In genomic region chr1:60296794-60297193, GRCh38 we compare ENCODE assay signal across 34 cellular contexts.
DNase-seq lines count a peak whose midpoint lies in the region; ATAC-seq and TF ChIP-seq lines count a peak whose summit lies in the region.
"Had no signal": no experiment of that assay in that cellular context is flagged by ENCODE, and none has a peak within 500 bp of the region (broad histone marks: within the 10 kb centered on the region; RNA-seq: fewer than 3 reads in every experiment).

No MANE protein-coding gene starts in this region.

- POLR2A ChIA-PET in HEK293 (lab: Yijun Ruan, JAX): no interaction called here

- no peaks in the 10 kb centered on the region for H3K27me3 Mint-ChIP-seq in T-helper 2 cell treated with Interferon-gamma antibody and Interleukin-4, amounts not matched to agents 5 μg/mL and 100 μg/mL, for 36 hours (ENCODE audit: low read depth)
- H3K27me3 Mint-ChIP-seq: CD4-positive, alpha-beta memory T cell; CD4-positive, CD25-positive, alpha-beta regulatory T cell had no signal

- H3K27ac Mint-ChIP-seq in T-helper 2 cell treated with Interferon-gamma antibody and Interleukin-4, amounts not matched to agents 5 μg/mL and 100 μg/mL, for 36 hours: no peak overlapping the region
- H3K27ac Mint-ChIP-seq: B cell; CD14-positive monocyte; CD4-positive, alpha-beta memory T cell; CD4-positive, alpha-beta T cell; CD4-positive, CD25-positive, alpha-beta regulatory T cell; CD8-positive, alpha-beta memory T cell; CD8-positive, alpha-beta T cell had no signal

- no peaks in the 10 kb centered on the region for H3K9me3 Mint-ChIP-seq in T-helper 2 cell treated with Interferon-gamma antibody and Interleukin-4, amounts not matched to agents 5 μg/mL and 100 μg/mL, for 36 hours
- H3K9me3 Mint-ChIP-seq: CD4-positive, alpha-beta T cell had no signal

- H3K36me3 ChIP-seq in BE2C (no peaks in the 10 kb centered on the region), HEK293 (ENCODE audit: control insufficient read depth in 2 of 2, insufficient read depth in 1 of 2, low read length in 2 of 2) (no peaks in the 10 kb centered on the region), smooth muscle cell (ENCODE audit: low read depth) (no peaks in the 10 kb centered on the region), Peyer's patch (no peaks in the 10 kb centered on the region)
- H3K36me3 ChIP-seq: BLaER1; BLaER1 treated with 17β-estradiol and CSF1 and Interleukin-3, amounts not matched to agents 10 nM and 100 nM had no signal

- no peaks in the 10 kb centered on the region for H3F3A ChIP-seq in smooth muscle cell (ENCODE audit: low read depth)

- ATAC-seq in GM21528 (IDR thresholded peaks at IDR 0.05; ENCODE audit: low FRiP score, unreplicated experiment): no peak
- ATAC-seq: A549; CD8-positive, alpha-beta T cell had no signal

- H3K36me3 Mint-ChIP-seq in T-helper 2 cell treated with Interferon-gamma antibody and Interleukin-4, amounts not matched to agents 5 μg/mL and 100 μg/mL, for 36 hours (ENCODE audit: low read depth): no peaks in the 10 kb centered on the region
- H3K36me3 Mint-ChIP-seq: CD14-positive monocyte; CD4-positive, alpha-beta memory T cell; CD4-positive, CD25-positive, alpha-beta regulatory T cell; CD8-positive, alpha-beta memory T cell; CD8-positive, alpha-beta T cell had no signal

- no peak for TF ChIP-seq POLR2A in Peyer's patch (IDR thresholded peaks at IDR 0.05)

- H3K79me2 ChIP-seq in smooth muscle cell (ENCODE audit: low read depth): no peaks in the 10 kb centered on the region

- H3K4me3 Mint-ChIP-seq in T-helper 2 cell treated with Interferon-gamma antibody and Interleukin-4, amounts not matched to agents 5 μg/mL and 100 μg/mL, for 36 hours: no peak overlapping the region
- H3K4me3 Mint-ChIP-seq: B cell; CD14-positive monocyte; CD4-positive, alpha-beta memory T cell; CD4-positive, alpha-beta T cell; CD4-positive, CD25-positive, alpha-beta regulatory T cell; CD8-positive, alpha-beta memory T cell; CD8-positive, alpha-beta T cell had no signal

- H3K4me3 ChIP-seq in BE2C (ENCODE audit: low read depth, low read length) (no peak overlapping the region), HEK293 (ENCODE audit: low read depth, low read length) (no peak overlapping the region), smooth muscle cell (no peak overlapping the region), Peyer's patch (no peak overlapping the region)
- H3K4me3 ChIP-seq: A549; BLaER1; BLaER1 treated with 17β-estradiol and CSF1 and Interleukin-3, amounts not matched to agents 10 nM and 100 nM had no signal

- no peaks in the 10 kb centered on the region for H3K9me3 ChIP-seq in BE2C
- H3K9me3 ChIP-seq in HEK293 (ENCODE audit: control insufficient read depth, insufficient read depth, low read depth, low read length): no peaks in the 10 kb centered on the region
- no peaks in the 10 kb centered on the region for H3K9me3 ChIP-seq in smooth muscle cell (replicated peaks; ENCODE audit: low read depth)
- H3K9me3 ChIP-seq in Peyer's patch: no peaks in the 10 kb centered on the region
- H3K9me3 ChIP-seq: A549; BLaER1; BLaER1 treated with 17β-estradiol and CSF1 and Interleukin-3, amounts not matched to agents 10 nM and 100 nM; Caco-2 had no signal

- CTCF ChIA-PET in HEK293 (lab: Yijun Ruan, JAX): interaction anchor here (3.5 kb wide), 1 partner anchor 15 kb away, joined by 13 read pairs; no protein-coding TSS in a partner anchor

- TF ChIP-seq CTCF in BE2C (IDR thresholded peaks at IDR 0.05; ENCODE audit: low read depth, low read length) (no peak), HEK293 (tag by site-specific recombination; IDR thresholded peaks at IDR 0.05) (no peak), smooth muscle cell (IDR thresholded peaks at IDR 0.05; ENCODE audit: borderline replicate concordance, insufficient read depth, poor library complexity, severe bottlenecking) (no peak), Peyer's patch (IDR thresholded peaks at IDR 0.05) (no peak)

- WGBS in smooth muscle cell (ENCODE audit: low lambda C conversion rate): 71% methylated on average over 2 of the region's 2 CpGs

- no peak overlapping the region for H3K4me2 ChIP-seq in smooth muscle cell
- H3K4me2 ChIP-seq: A549; BLaER1; BLaER1 treated with 17β-estradiol and CSF1 and Interleukin-3, amounts not matched to agents 10 nM and 100 nM had no signal

- H3K27ac ChIP-seq in HEK293 (ENCODE audit: extremely low read depth, low read depth, low read length) (no peak overlapping the region), smooth muscle cell (ENCODE audit: low read depth) (no peak overlapping the region), Peyer's patch (no peak overlapping the region)
- H3K27ac ChIP-seq: 22Rv1; A549; BLaER1; BLaER1 treated with 17β-estradiol and CSF1 and Interleukin-3, amounts not matched to agents 10 nM and 100 nM; C4-2B had no signal

- H3K27me3 ChIP-seq in BE2C: no peaks in the 10 kb centered on the region
- H3K27me3 ChIP-seq in smooth muscle cell (ENCODE audit: low read depth): no peaks in the 10 kb centered on the region
- H3K27me3 ChIP-seq in Peyer's patch: no peaks in the 10 kb centered on the region
- H3K27me3 ChIP-seq: BLaER1; BLaER1 treated with 17β-estradiol and CSF1 and Interleukin-3, amounts not matched to agents 10 nM and 100 nM had no signal

- H3K4me1 Mint-ChIP-seq in T-helper 2 cell treated with Interferon-gamma antibody and Interleukin-4, amounts not matched to agents 5 μg/mL and 100 μg/mL, for 36 hours (ENCODE audit: low read depth): no peaks in the 10 kb centered on the region
- H3K4me1 Mint-ChIP-seq: B cell; CD14-positive monocyte; CD4-positive, alpha-beta memory T cell; CD4-positive, CD25-positive, alpha-beta regulatory T cell; CD8-positive, alpha-beta memory T cell had no signal

- H4K20me1 ChIP-seq in smooth muscle cell (ENCODE audit: low read depth): no peaks in the 10 kb centered on the region
- H4K20me1 ChIP-seq: BLaER1; BLaER1 treated with 17β-estradiol and CSF1 and Interleukin-3, amounts not matched to agents 10 nM and 100 nM had no signal

- H3K4me1 ChIP-seq in BE2C: peaks cover 6% of the 10 kb centered on the region; the same call in 1 of the 2 replicates
- H3K4me1 ChIP-seq in HEK293 (ENCODE audit: control insufficient read depth, insufficient read depth, low read length): no peaks in the 10 kb centered on the region
- no peaks in the 10 kb centered on the region for H3K4me1 ChIP-seq in smooth muscle cell (ENCODE audit: low read depth)
- no peaks in the 10 kb centered on the region for H3K4me1 ChIP-seq in Peyer's patch
- H3K4me1 ChIP-seq: A549; BLaER1; BLaER1 treated with 17β-estradiol and CSF1 and Interleukin-3, amounts not matched to agents 10 nM and 100 nM; Caco-2 had no signal

- DNase-seq in BE2C (peak; percentile 7), NCI-H82 (lab: John Stamatoyannopoulos, UW) (peak; percentile 37), NCI-H82 treated with DMSO at 0.1 percent for 48 hours (lab: John Stamatoyannopoulos, UW; ENCODE audit: unreplicated experiment) (peak; percentile 10), smooth muscle cell (lab: John Stamatoyannopoulos, UW; ENCODE audit: unreplicated experiment) (no peak), Peyer's patch (no peak)
- no peak for DNase-seq in T-helper 2 cell treated with Interferon-gamma antibody and Interleukin-4, amounts not matched to agents 5 μg/mL and 100 μg/mL, for 36 hours (ENCODE audit: low spot score)
- DNase-seq: 8988T; ACHN; AML-193; C1 segment of cervical spinal cord; Caco-2; Calu3; CD4-positive, alpha-beta memory T cell; CD4-positive, alpha-beta T cell; CD4-positive, CD25-positive, alpha-beta regulatory T cell; CD8-positive, alpha-beta memory T cell; CD8-positive, alpha-beta T cell; COR-L47; DMS 273 treated with DMSO at 0.1 percent for 48 hours; DMS153; DMS53; DMS79; DMS79 treated with DMSO at 0.1 percent for 48 hours; DND-41; EL had no signal

- no peak overlapping the region for H2AFZ ChIP-seq in smooth muscle cell (ENCODE audit: low read depth)

- no peak overlapping the region for H3K9ac ChIP-seq in smooth muscle cell (ENCODE audit: low read depth)
- H3K9ac ChIP-seq: BLaER1; BLaER1 treated with 17β-estradiol and CSF1 and Interleukin-3, amounts not matched to agents 10 nM and 100 nM had no signal

TF ChIP-seq in HEK293, 187 proteins besides CTCF, POLR2A, EP300 and RAD21:
- TF ChIP-seq ZBTB17 (tag by site-specific recombination; IDR thresholded peaks at IDR 0.05) (no peak), ZNF341 (tag by site-specific recombination; IDR thresholded peaks at IDR 0.05; ENCODE audit: low read depth) (peak; percentile 59; the same call in 1 of the 2 replicates), ZNF654 (tag by site-specific recombination; IDR thresholded peaks at IDR 0.05; ENCODE audit: low read depth) (no peak), ZNF521 (tag by site-specific recombination; IDR thresholded peaks at IDR 0.05) (no peak)

Comparison
In these comparisons a context has a peak if more than half of its experiments do, and no peak if none do; other contexts are left out.
1. DNase-seq: peak in BE2C (single experiment), NCI-H82 (single experiment) and NCI-H82 treated with DMSO at 0.1 percent for 48 hours (single experiment); none in T-helper 2 cell treated with Interferon-gamma antibody and Interleukin-4, amounts not matched to agents 5 μg/mL and 100 μg/mL, for 36 hours (single experiment), smooth muscle cell (single experiment) and Peyer's patch (0 of 3).